ENCODE assay signal across 2 cellular contexts in genomic region chr1:62637392-62638105, GRCh38.
TF ChIP-seq lines count a peak whose summit lies in the region.

No MANE protein-coding gene starts in this region.

TF ChIP-seq in A549, 52 proteins besides CTCF, POLR2A, EP300 and RAD21:
- TF ChIP-seq SMC3 (IDR thresholded peaks at IDR 0.05) (no peak), JUNB (IDR thresholded peaks at IDR 0.05) (no peak), MAFK (IDR thresholded peaks at IDR 0.05; ENCODE audit: partially characterized antibody) (peak; percentile 61), KDM1A (IDR thresholded peaks at IDR 0.05; ENCODE audit: low read depth) (no peak)

TF ChIP-seq in endothelial cell of umbilical vein, 7 proteins besides CTCF, POLR2A, EP300 and RAD21:
- TF ChIP-seq FOS (IDR thresholded peaks at IDR 0.05; ENCODE audit: borderline replicate concordance, insufficient read depth, low read length) = peak; percentile 8
- TF ChIP-seq POLR2AphosphoS5 (IDR thresholded peaks at IDR 0.05; ENCODE audit: insufficient read depth, low read depth, low read length) = no peak
